In genomic region chr11:65962136-65962564, GRCh38 we compare ENCODE assay signal across 9 cellular contexts. TPM values are rescaled to one million over a fixed set of nuclear protein-coding genes. Genes with fewer than 3 reads are reported as not detected.
DNase-seq lines count a peak whose midpoint lies in the region; ATAC-seq, FAIRE-seq and TF ChIP-seq lines count a peak whose summit lies in the region.
"Had no signal": no experiment of that assay in that cellular context is flagged by ENCODE, and none has a peak within 500 bp of the region (broad histone marks: within the 10 kb centered on the region; RNA-seq: fewer than 3 reads in every experiment).

No MANE protein-coding gene starts in this region.

- peak overlapping the region; percentile 92 for H3K4me3 Mint-ChIP-seq in stimulated activated naive CD8-positive, alpha-beta T cell treated with anti-CD3 and anti-CD28 coated beads, Interleukin-15, Interleukin-2, amounts not matched to agents 100 ng/mL and 50 ng/mL, for 24 hours

- no peaks in the 10 kb centered on the region for H3K9me3 ChIP-seq in mucosa of descending colon

- intact Hi-C loops in mucosa of descending colon (cut with DNase I, micrococcal nuclease): no loop called here

- TF ChIP-seq CTCF in bronchial epithelial cell (IDR thresholded peaks at IDR 0.05; ENCODE audit: insufficient read depth, low read length, severe bottlenecking) (no peak), mucosa of descending colon (IDR thresholded peaks at IDR 0.05) (no peak)

- ATAC-seq in stimulated activated naive CD8-positive, alpha-beta T cell treated with anti-CD3 and anti-CD28 coated beads, Interleukin-15, Interleukin-2, amounts not matched to agents 100 U/mL and 50 U/mL, for 24 hours: no peak
- peak; percentile 6 for ATAC-seq in mucosa of descending colon

- FAIRE-seq in bronchial epithelial cell (lab: Jason Lieb, UNC): no peak

- no peaks in the 10 kb centered on the region for H3K9me3 Mint-ChIP-seq in stimulated activated naive CD8-positive, alpha-beta T cell treated with anti-CD3 and anti-CD28 coated beads, Interleukin-15, Interleukin-2, amounts not matched to agents 100 ng/mL and 50 ng/mL, for 24 hours

- H3K4me1 ChIP-seq in mucosa of descending colon (ENCODE audit: low read depth): peaks cover 16% of the 10 kb centered on the region

- H3K36me3 ChIP-seq in bronchial epithelial cell (ENCODE audit: control insufficient read depth, insufficient read depth, low read length) (peaks cover 26% of the 10 kb centered on the region), mucosa of descending colon (ENCODE audit: low read depth) (peaks cover 14% of the 10 kb centered on the region)

- no peaks in the 10 kb centered on the region for H3K27me3 Mint-ChIP-seq in stimulated activated naive CD8-positive, alpha-beta T cell treated with anti-CD3 and anti-CD28 coated beads, Interleukin-15, Interleukin-2, amounts not matched to agents 100 ng/mL and 50 ng/mL, for 24 hours

- no peak for DNase-seq in stimulated activated naive CD8-positive, alpha-beta T cell treated with anti-CD3 and anti-CD28 coated beads, Interleukin-15, Interleukin-2, amounts not matched to agents 100 U/mL and 50 U/mL, for 24 hours
- no peak for DNase-seq in bronchial epithelial cell (ENCODE audit: low read depth)
- DNase-seq in mucosa of descending colon: no peak
- no peak for DNase-seq in NCI-H1048 (lab: John Stamatoyannopoulos, UW)
- DNase-seq in NCI-H146 (lab: John Stamatoyannopoulos, UW): no peak
- no peak for DNase-seq in GDM1 (lab: John Stamatoyannopoulos, UW)
- DNase-seq in activated CD4-positive, CD25-positive, alpha-beta regulatory T cell treated with anti-CD3 and anti-CD28 coated beads, Interleukin-2, amount 50 U/mL, for 72 hours: no peak

- H3K27me3 ChIP-seq in bronchial epithelial cell (ENCODE audit: control insufficient read depth, insufficient read depth, low read length): no peaks in the 10 kb centered on the region

- H3K4me3 ChIP-seq in bronchial epithelial cell (ENCODE audit: low read depth, low read length): peak overlapping the region; percentile 79
- peak overlapping the region; percentile 99 for H3K4me3 ChIP-seq in mucosa of descending colon

- peaks cover 26% of the 10 kb centered on the region for H3K36me3 Mint-ChIP-seq in stimulated activated naive CD8-positive, alpha-beta T cell treated with anti-CD3 and anti-CD28 coated beads, Interleukin-15, Interleukin-2, amounts not matched to agents 100 ng/mL and 50 ng/mL, for 24 hours (ENCODE audit: low read depth)

- H3K27ac Mint-ChIP-seq in stimulated activated naive CD8-positive, alpha-beta T cell treated with anti-CD3 and anti-CD28 coated beads, Interleukin-15, Interleukin-2, amounts not matched to agents 100 ng/mL and 50 ng/mL, for 24 hours: peak overlapping the region; percentile 78

- H3K4me1 Mint-ChIP-seq in stimulated activated naive CD8-positive, alpha-beta T cell treated with anti-CD3 and anti-CD28 coated beads, Interleukin-15, Interleukin-2, amounts not matched to agents 100 ng/mL and 50 ng/mL, for 24 hours (ENCODE audit: low read depth): peaks cover 44% of the 10 kb centered on the region

RNA-seq across cellular contexts. Expression of gene SART1, which starts 0.6 kb away (rescaled TPM):
- total RNA-seq in bronchial epithelial cell (32.4 and 51.7 TPM in 2 replicates), mucosa of descending colon (10 to 100 TPM; 40.1 to 60.2 (median 41.8) TPM)

RNA-seq across cellular contexts. Expression of gene TSGA10IP, which starts 16.9 kb away (rescaled TPM):
- total RNA-seq in bronchial epithelial cell: under 0.01 TPM in 1 of 2 replicates, not detected in the other
- under 1 TPM in 1 of 3 donors, not detected in 2; 0.19 TPM for total RNA-seq in mucosa of descending colon
- total RNA-seq: T-helper 1 cell treated with Interleukin-12 subunit alpha and Interleukin-12 subunit beta and Interleukin-4 antibody, amounts not matched to agents 30 ng/mL and 1 ng/mL, for 36 hours had no signal

RNA-seq across cellular contexts. Expression of gene EIF1AD, which starts 39.8 kb away (rescaled TPM):
- 39.7 and 44.5 TPM in 2 replicates for total RNA-seq in bronchial epithelial cell
- 10 to 100 TPM; 25.5 to 35.3 (median 30.3) TPM for total RNA-seq in mucosa of descending colon

RNA-seq across cellular contexts. Expression of gene BANF1, which starts 40.2 kb away (rescaled TPM):
- total RNA-seq in bronchial epithelial cell: 8.4 and 14.0 TPM in 2 replicates
- 100 to 1,000 TPM; 130 to 155 (median 131) TPM for total RNA-seq in mucosa of descending colon

RNA-seq across cellular contexts. Expression of gene DRAP1, which starts 42.9 kb away (rescaled TPM):
- 176 and 429 TPM in 2 replicates for total RNA-seq in bronchial epithelial cell
- 10 to 100 TPM; 39.9 to 74.8 (median 61.6) TPM for total RNA-seq in mucosa of descending colon
